8 cellular contexts compared by ENCODE assay signal in genomic region chr20:32285621-32286334, GRCh38. TPM values are rescaled to one million over a fixed set of nuclear protein-coding genes. Genes with fewer than 3 reads are reported as not detected.
DNase-seq lines count a peak whose midpoint lies in the region; ATAC-seq and TF ChIP-seq lines count a peak whose summit lies in the region.

No MANE protein-coding gene starts in this region.

- DNase-seq in activated CD8-positive, alpha-beta memory T cell treated with anti-CD3 and anti-CD28 coated beads for 24 hours: peak; percentile 64
- DNase-seq in activated CD8-positive, alpha-beta memory T cell treated with anti-CD3 and anti-CD28 coated beads, Interleukin-2, amount 50 U/mL, for 4 hours: no peak
- DNase-seq in activated CD4-positive, alpha-beta T cell treated with anti-CD3 and anti-CD28 coated beads, Interleukin-2, amount 50 U/mL, for 48 hours: peak; percentile 36 to 63
- DNase-seq in heart right ventricle (peak in 1 of 2 donors; percentile 12), omental fat pad (ENCODE audit: low spot score) (no peak), RWPE1 (ENCODE audit: low spot score) (no peak)
- DNase-seq in stimulated activated naive CD8-positive, alpha-beta T cell treated with anti-CD3 and anti-CD28 coated beads, Interleukin-15, Interleukin-2, amounts not matched to agents 100 U/mL and 50 U/mL, for 24 hours: peak; percentile 48

- H3K4me1 ChIP-seq in heart right ventricle: peaks cover 3 to 43% (median 29%) of the 10 kb centered on the region in 9 donors

- CTCF ChIA-PET in RWPE1 (lab: Yijun Ruan, JAX): no interaction called here

- ATAC-seq in HG03108 (IDR thresholded peaks at IDR 0.05; ENCODE audit: unreplicated experiment): peak; percentile 71
- peak; percentile 55 to 82 (median 73) for ATAC-seq in heart right ventricle
- peak; percentile 87 for ATAC-seq in stimulated activated naive CD8-positive, alpha-beta T cell treated with anti-CD3 and anti-CD28 coated beads, Interleukin-15, Interleukin-2, amounts not matched to agents 100 U/mL and 50 U/mL, for 24 hours
- ATAC-seq in omental fat pad (ENCODE audit: low FRiP score): no peak

- peaks cover 0 to 9% (median 0%) of the 10 kb centered on the region in 9 donors for H3K36me3 ChIP-seq in heart right ventricle

- peak overlapping the region in 4 of 10 donors; percentile 4 to 8 (median 5) for H3K4me3 ChIP-seq in heart right ventricle

- POLR2A ChIA-PET in RWPE1 (lab: Yijun Ruan, JAX; ENCODE audit: low non-redundant PET): no interaction called here

- TF ChIP-seq CTCF in heart right ventricle (IDR thresholded peaks at IDR 0.05) (no peak), omental fat pad (IDR thresholded peaks at IDR 0.05) (no peak), RWPE1 (conservative IDR thresholded peaks at IDR 0.05; ENCODE audit: low read depth) (no peak)

- intact Hi-C loops in heart right ventricle (cut with DNase I): loop anchor here in 1 of 10 donors (10.0 kb wide), 1 partner anchor 81 kb away; the partner anchor contains the start of genes PLAGL2 and POFUT1

- WGBS in heart right ventricle, 2 donors: 31% methylated on average over 4 of the region's 4 CpGs

- H3K27ac ChIP-seq in heart right ventricle (peak overlapping the region in 9 of 10 donors; percentile 26 to 77 (median 64)), RWPE1 (no peak overlapping the region)

- H3K9me3 ChIP-seq in heart right ventricle: no peaks in the 10 kb centered on the region

- no peaks in the 10 kb centered on the region for H3K27me3 ChIP-seq in heart right ventricle

RNA-seq across cellular contexts. Expression of gene KIF3B, which starts 8.3 kb away (rescaled TPM):
- total RNA-seq in heart right ventricle (10 to 100 TPM in 9 of 10 donors, 1 to 10 TPM in 1; 9.2 to 16.3 (median 11.5) TPM), omental fat pad (10 to 100 TPM; 19.9 to 25.4 (median 22.7) TPM)
- polyA plus RNA-seq in heart right ventricle: 1 to 10 TPM; 4.7 to 8.4 TPM

Comparison
In these comparisons a context has a peak if more than half of its experiments do, and no peak if none do; other contexts are left out.
1. DNase-seq: peak in activated CD8-positive, alpha-beta memory T cell treated with anti-CD3 and anti-CD28 coated beads for 24 hours (single experiment), activated CD4-positive, alpha-beta T cell treated with anti-CD3 and anti-CD28 coated beads, Interleukin-2, amount 50 U/mL, for 48 hours (2 of 2) and stimulated activated naive CD8-positive, alpha-beta T cell treated with anti-CD3 and anti-CD28 coated beads, Interleukin-15, Interleukin-2, amounts not matched to agents 100 U/mL and 50 U/mL, for 24 hours (single experiment); none in activated CD8-positive, alpha-beta memory T cell treated with anti-CD3 and anti-CD28 coated beads, Interleukin-2, amount 50 U/mL, for 4 hours (single experiment), omental fat pad (single experiment) and RWPE1 (single experiment).